In the genomic region with DNA sequence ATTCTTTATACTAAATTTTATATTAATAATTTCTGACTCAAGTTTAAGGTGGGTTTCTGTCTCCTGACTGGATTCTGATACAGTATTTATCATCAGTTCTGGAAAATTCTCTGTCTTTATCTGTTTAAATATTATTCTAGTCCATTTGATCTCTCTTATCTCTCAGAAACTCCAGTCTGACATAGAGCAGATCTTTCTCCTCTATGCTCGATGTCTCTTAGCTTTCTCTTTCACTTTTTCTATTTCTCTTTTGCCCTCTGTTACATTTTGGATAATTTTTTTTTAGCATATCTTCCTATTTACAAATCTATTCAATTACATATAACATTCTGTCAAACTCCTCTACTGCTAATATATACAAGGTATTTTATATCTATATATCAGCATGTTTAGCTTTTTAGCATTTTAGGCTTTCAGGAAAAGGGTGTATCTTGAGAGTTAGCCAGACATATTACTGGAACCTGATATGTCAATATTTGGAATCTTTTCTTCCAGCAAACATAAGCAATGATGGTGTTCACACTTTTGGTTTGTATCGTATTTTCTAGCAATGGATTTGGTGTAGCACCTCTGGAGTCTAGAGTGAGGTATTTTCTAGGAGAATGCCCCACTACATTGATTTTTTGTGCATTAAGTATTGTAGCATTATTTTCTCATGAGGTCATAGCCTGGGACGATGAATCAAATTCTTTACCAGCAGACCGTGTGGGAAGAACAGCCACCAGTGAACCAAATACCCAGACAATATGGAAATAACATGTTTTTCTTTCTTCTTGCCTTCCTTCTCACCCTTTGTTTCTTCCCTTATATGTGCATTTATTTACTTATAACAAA, we compare ENCODE assay signal across 13 cellular contexts. TPM values are rescaled to one million over a fixed set of nuclear protein-coding genes. Genes with fewer than 3 reads are reported as not detected.
DNase-seq lines count a peak whose midpoint lies in the region; ATAC-seq and TF ChIP-seq lines count a peak whose summit lies in the region.
"Had no signal": no experiment of that assay in that cellular context is flagged by ENCODE, and none has a peak within 500 bp of the region (broad histone marks: within the 10 kb centered on the region; RNA-seq: fewer than 3 reads in every experiment).

No MANE protein-coding gene starts in this region.

- peak overlapping the region; percentile 75 for H3K4me2 ChIP-seq in fibroblast of lung (ENCODE audit: extremely low read depth, insufficient read depth, low read length)

- no peak for TF ChIP-seq CTCF in fibroblast of lung (conservative IDR thresholded peaks at IDR 0.05 in 1 of 2, IDR thresholded peaks at IDR 0.05 in 1 of 2; ENCODE audit: low read depth in 1 of 2, low read length in 2 of 2)
- TF ChIP-seq CTCF in prostate gland (IDR thresholded peaks at IDR 0.05): no peak

- TF ChIP-seq POLR2A in prostate gland (IDR thresholded peaks at IDR 0.05): no peak

- H3K4me1 ChIP-seq in fibroblast of lung (ENCODE audit: control insufficient read depth, extremely low read depth, insufficient read depth, low read length) (peaks cover 10% of the 10 kb centered on the region), prostate gland (replicated peaks) (peaks cover 13% of the 10 kb centered on the region)

- 33% methylated on average over 4 of the region's 4 CpGs for WGBS in prostate gland

- H3K9me3 ChIP-seq in fibroblast of lung (ENCODE audit: control insufficient read depth, insufficient read depth, low read depth, low read length) (no peaks in the 10 kb centered on the region), prostate gland (no peaks in the 10 kb centered on the region)

- H3K9ac ChIP-seq in fibroblast of lung (ENCODE audit: insufficient read depth, low read length): peak overlapping the region; percentile 11

- no peaks in the 10 kb centered on the region for H4K20me1 ChIP-seq in fibroblast of lung (ENCODE audit: control insufficient read depth, extremely low read depth, insufficient read depth, low read length)

- H3K36me3 ChIP-seq in fibroblast of lung (ENCODE audit: control insufficient read depth, insufficient read depth, low read length) (no peaks in the 10 kb centered on the region), prostate gland (no peaks in the 10 kb centered on the region)

- H3K27ac ChIP-seq in fibroblast of lung (ENCODE audit: insufficient read depth, low read length): peak overlapping the region; percentile 53
- H3K27ac ChIP-seq in prostate gland: peak overlapping the region; percentile 37 to 77

- DNase-seq in AG20443 (ENCODE audit: low spot score): peak; percentile 44
- peak; percentile 77 for DNase-seq in RPMI7951 (ENCODE audit: low read depth)
- DNase-seq in fibroblast of lung (ENCODE audit: low read depth in 2 of 2): peak; percentile 71 to 95
- DNase-seq in prostate gland (ENCODE audit: low spot score): no peak
- DNase-seq in mucosa of gallbladder (ENCODE audit: low spot score): no peak
- no peak for DNase-seq in NK-92 treated with Interleukin-12 subunit alpha and Interleukin-12 subunit beta, amount 100 ng/mL, for 24 hours (lab: John Stamatoyannopoulos, UW)
- DNase-seq in hippocampal formation (lab: John Stamatoyannopoulos, UW): no peak
- DNase-seq: activated CD4-positive, alpha-beta memory T cell treated with anti-CD3 and anti-CD28 coated beads, Interleukin-2, amount 10 ng/mL, durations not matched to agents 7 days and 5 days; central memory CD4-positive, alpha-beta T cell; Kasumi-1; left colon had no signal

- no peak overlapping the region for H2AFZ ChIP-seq in fibroblast of lung (ENCODE audit: low read length)

- intact Hi-C loops in prostate gland (cut with DNase I): no loop called here

- H3K4me3 ChIP-seq in fibroblast of lung (replicated peaks in 1 of 4; ENCODE audit: control extremely low read depth in 1 of 4, insufficient read depth in 1 of 4, low read depth in 3 of 4, low read length in 4 of 4) (peak overlapping the region in 3 of 4 experiments; percentile 20 to 46 (median 41)), prostate gland (no peak overlapping the region)

- H3K27me3 ChIP-seq in fibroblast of lung (ENCODE audit: control insufficient read depth, insufficient read depth, low read length) (no peaks in the 10 kb centered on the region), prostate gland (replicated peaks; ENCODE audit: insufficient read depth) (no peaks in the 10 kb centered on the region)

- H3K79me2 ChIP-seq in fibroblast of lung (ENCODE audit: control insufficient read depth, insufficient read depth, low read length): no peaks in the 10 kb centered on the region

- no peak for ATAC-seq in GM19463 (IDR thresholded peaks at IDR 0.05; ENCODE audit: unreplicated experiment)
- ATAC-seq: left colon had no signal

RNA-seq across cellular contexts. Expression of a gene that starts 4.1 kb away (rescaled TPM):
- total RNA-seq in RPMI7951 (2014; rRNA removed; shearing (Covaris generic)): 344 and 368 TPM in 2 replicates
- total RNA-seq in fibroblast of lung (639 and 883 TPM in 2 replicates), prostate gland (10 to 100 TPM; 59.3 to 63.2 TPM), mucosa of gallbladder (49.6 TPM)
- polyA plus RNA-seq in fibroblast of lung: 156 and 194 TPM in 2 replicates
- 294 and 362 TPM in 2 replicates for polyA plus RNA-seq in fibroblast of lung (2012)
- 75.9 and 108 TPM in 2 replicates for polyA minus RNA-seq in fibroblast of lung (ENCODE audit: low replicate concordance)
- total RNA-seq: activated CD4-positive, alpha-beta memory T cell treated with anti-CD3 and anti-CD28 coated beads, Interleukin-2, amount 10 ng/mL, durations not matched to agents 7 days and 5 days; OCI-LY7 had no signal

Comparison
In these comparisons a context has a peak if more than half of its experiments do, and no peak if none do; other contexts are left out.
1. DNase-seq: peak in AG20443 (single experiment), RPMI7951 (single experiment) and fibroblast of lung (2 of 2); none in prostate gland (single experiment), mucosa of gallbladder (single experiment), NK-92 treated with Interleukin-12 subunit alpha and Interleukin-12 subunit beta, amount 100 ng/mL, for 24 hours (single experiment) and hippocampal formation (0 of 2).
2. H3K4me3 ChIP-seq: peak in fibroblast of lung (3 of 4); none in prostate gland (0 of 2).